8 cellular contexts compared by ENCODE assay signal in the genomic region with DNA sequence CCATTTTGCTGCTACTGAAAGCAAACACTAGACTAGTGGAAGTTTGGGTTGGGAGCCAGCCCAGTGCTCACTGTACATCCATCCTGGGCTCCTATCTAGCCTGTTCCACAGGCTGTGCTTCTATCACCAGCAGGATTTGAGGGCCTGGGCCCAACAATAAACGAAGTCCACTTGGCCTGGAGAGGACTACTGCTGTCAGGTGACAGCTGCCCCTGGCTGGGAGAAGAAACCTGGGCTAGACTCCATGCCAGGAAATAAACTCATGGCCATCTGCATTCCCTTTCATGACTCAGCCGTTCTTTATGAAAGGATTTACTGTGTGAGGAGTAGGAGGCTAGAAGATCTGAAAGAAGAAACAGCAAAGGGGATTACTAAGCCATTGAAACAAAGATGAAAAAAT. TPM values are rescaled to one million over a fixed set of nuclear protein-coding genes. Genes with fewer than 3 reads are reported as not detected.
A peak's percentile ranks its signal among the peaks of the same experiment; 100 is the strongest.
DNase-seq lines count a peak whose midpoint lies in the region; ATAC-seq and TF ChIP-seq lines count a peak whose summit lies in the region.

No MANE protein-coding gene starts in this region.

- H3K27ac ChIP-seq in SJCRH30 = peak overlapping the region; percentile 75

- no peak overlapping the region for H3K4me3 ChIP-seq in SJCRH30

- ATAC-seq in omental fat pad (ENCODE audit: low FRiP score) = peak; percentile 48
- ATAC-seq in HG02798 (IDR thresholded peaks at IDR 0.05; ENCODE audit: poor library complexity, unreplicated experiment) = no peak
- ATAC-seq in HG02938 (IDR thresholded peaks at IDR 0.05; ENCODE audit: unreplicated experiment) = no peak
- ATAC-seq in GM21717 (IDR thresholded peaks at IDR 0.05; ENCODE audit: unreplicated experiment) = no peak

- H3K4me1 ChIP-seq in SJCRH30 = peaks cover 13% of the 10 kb centered on the region

- in situ Hi-C loops in G401 (cut with HindIII; ENCODE audit: low sequenced_read_pairs) = no loop called here

- peak; percentile 99 for DNase-seq in G401 (ENCODE audit: low spot score)
- DNase-seq in SJCRH30 = peak; percentile 69 to 87
- DNase-seq in fibroblast of peridontal ligament (ENCODE audit: extremely low read depth) = peak; percentile 80
- no peak for DNase-seq in omental fat pad (ENCODE audit: low spot score)
- DNase-seq in NCI-H1105 treated with DMSO at 0.1 percent for 48 hours (lab: John Stamatoyannopoulos, UW) = no peak

- H3K9me3 ChIP-seq in SJCRH30 (replicated peaks) = no peaks in the 10 kb centered on the region

- no peak for TF ChIP-seq CTCF in omental fat pad (IDR thresholded peaks at IDR 0.05)

- H3K36me3 ChIP-seq in SJCRH30 = no peaks in the 10 kb centered on the region

- no peaks in the 10 kb centered on the region for H3K27me3 ChIP-seq in SJCRH30

RNA-seq across cellular contexts. Expression of a gene that starts 35.5 kb away (rescaled TPM):
- total RNA-seq in G401 (2014; rRNA removed; shearing (Covaris generic)) = 0.31 and 1.0 TPM in 2 replicates
- 0.06 and 0.28 TPM in 2 replicates for total RNA-seq in SJCRH30 (2014; rRNA removed; shearing (Covaris generic))
- total RNA-seq in omental fat pad = 1 to 10 TPM in 3 of 4 donors, under 1 TPM in 1; 0.72 to 6.1 (median 1.7) TPM

RNA-seq across cellular contexts. Expression of a gene that starts 49.5 kb away (rescaled TPM):
- 48.0 and 50.5 TPM in 2 replicates for total RNA-seq in G401 (2014; rRNA removed; shearing (Covaris generic))
- total RNA-seq in SJCRH30 (2014; rRNA removed; shearing (Covaris generic)) = 43.9 and 44.4 TPM in 2 replicates
- total RNA-seq in omental fat pad = 10 to 100 TPM; 16.2 to 29.0 (median 23.8) TPM

Comparison
In these comparisons a context has a peak if more than half of its experiments do, and no peak if none do; other contexts are left out.
1. DNase-seq: peak in G401 (single experiment), SJCRH30 (2 of 2) and fibroblast of peridontal ligament (single experiment); none in omental fat pad (single experiment) and NCI-H1105 treated with DMSO at 0.1 percent for 48 hours (single experiment).